Comparison of ENCODE assay signal across 9 cellular contexts in the genomic region with DNA sequence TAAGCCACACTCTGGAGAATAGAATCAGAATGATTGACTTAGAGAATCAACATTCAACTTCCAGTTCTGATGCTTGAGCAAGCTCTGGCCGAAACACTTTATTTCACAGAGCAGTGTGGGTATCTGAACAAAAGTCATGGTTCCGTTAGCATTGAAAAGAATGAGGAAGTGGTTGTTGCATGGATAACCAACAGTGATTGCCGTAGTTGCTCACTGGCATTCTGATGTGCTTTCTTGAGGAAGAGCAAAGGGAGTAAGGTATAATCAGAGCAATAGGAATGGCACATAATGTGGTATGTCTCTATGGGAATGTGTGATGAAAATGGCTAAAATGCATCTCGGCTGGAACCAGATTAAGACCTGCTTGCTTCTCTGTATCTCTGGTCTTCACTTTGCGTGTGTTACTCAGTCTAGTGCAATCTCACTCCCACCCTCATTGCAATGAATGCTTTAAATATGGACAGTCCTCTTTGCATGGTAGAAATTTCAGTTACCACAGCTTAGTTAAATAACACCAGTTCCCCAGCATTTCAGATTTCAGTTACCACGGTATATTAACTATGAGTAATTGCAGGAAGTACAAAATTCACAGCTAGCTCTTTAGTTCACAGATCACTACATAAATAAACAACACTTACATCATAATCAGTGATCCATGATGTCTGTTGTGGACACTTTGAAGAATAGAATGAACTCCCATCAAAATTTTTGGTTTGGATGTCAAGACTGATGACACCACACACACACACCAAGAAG. TPM values are rescaled to one million over a fixed set of nuclear protein-coding genes. Genes with fewer than 3 reads are reported as not detected.
DNase-seq lines count a peak whose midpoint lies in the region; ATAC-seq and TF ChIP-seq lines count a peak whose summit lies in the region.
"Had no signal": no experiment of that assay in that cellular context is flagged by ENCODE, and none has a peak within 500 bp of the region (broad histone marks: within the 10 kb centered on the region; RNA-seq: fewer than 3 reads in every experiment).

No MANE protein-coding gene starts in this region.

- intact Hi-C loops in lower lobe of right lung (cut with DNase I) = no loop called here
- intact Hi-C loops in activated CD4-positive, alpha-beta T cell treated with anti-CD3 and anti-CD28 coated beads for 36 hours (cut with DNase I, micrococcal nuclease) = loop anchor here in 1 of 2 experiments (10.0 kb wide), 1 partner anchor 1037 kb away; a partner anchor contains a TSS

- H3K9me3 Mint-ChIP-seq in activated CD4-positive, alpha-beta T cell treated with anti-CD3 and anti-CD28 coated beads for 36 hours (ENCODE audit: low read depth) = no peaks in the 10 kb centered on the region

- H3K4me1 Mint-ChIP-seq in activated CD4-positive, alpha-beta T cell treated with anti-CD3 and anti-CD28 coated beads for 36 hours = peaks cover 4% of the 10 kb centered on the region

- DNase-seq in MV-4-11 (lab: John Stamatoyannopoulos, UW) (peak; percentile 91), lower lobe of right lung (no peak), DMS 273 (lab: John Stamatoyannopoulos, UW; ENCODE audit: unreplicated experiment) (no peak)
- no peak for DNase-seq in activated effector memory CD4-positive, alpha-beta T cell treated with anti-CD3 and anti-CD28 coated beads, Interleukin-2, amount 50 U/mL, for 16 hours
- DNase-seq in activated CD4-positive, alpha-beta T cell treated with anti-CD3 and anti-CD28 coated beads for 36 hours = no peak
- DNase-seq in activated CD4-positive, alpha-beta T cell treated with anti-CD3 and anti-CD28 coated beads for 1 hour = no peak

- peaks cover 3% of the 10 kb centered on the region for H3K4me1 ChIP-seq in lower lobe of right lung

- ATAC-seq in GM18520 (IDR thresholded peaks at IDR 0.05; ENCODE audit: unreplicated experiment) (peak; percentile 72), HG02623 (IDR thresholded peaks at IDR 0.05; ENCODE audit: unreplicated experiment) (peak; percentile 57), lower lobe of right lung (peak; percentile 54 to 67)
- no peak for ATAC-seq in activated CD4-positive, alpha-beta T cell treated with anti-CD3 and anti-CD28 coated beads for 36 hours

- CTCF ChIA-PET in activated CD4-positive, alpha-beta T cell treated with anti-CD3 and anti-CD28 coated beads for 36 hours (lab: Charles Lee) = no interaction called here

- H3K4me3 Mint-ChIP-seq in activated CD4-positive, alpha-beta T cell treated with anti-CD3 and anti-CD28 coated beads for 36 hours = no peak overlapping the region

- H3K36me3 Mint-ChIP-seq in activated CD4-positive, alpha-beta T cell treated with anti-CD3 and anti-CD28 coated beads for 36 hours (ENCODE audit: low read depth) = no peaks in the 10 kb centered on the region

- H3K36me3 ChIP-seq in lower lobe of right lung = no peaks in the 10 kb centered on the region

- POLR2A ChIA-PET in activated CD4-positive, alpha-beta T cell treated with anti-CD3 and anti-CD28 coated beads for 36 hours (lab: Charles Lee) = interaction anchor here (0.6 kb wide), 1 partner anchor 123 kb away, joined by 3 read pairs; no protein-coding TSS in a partner anchor

- no peak overlapping the region for H3K4me3 ChIP-seq in lower lobe of right lung
- H3K4me3 ChIP-seq: SK-N-MC had no signal

- TF ChIP-seq CTCF in lower lobe of right lung (IDR thresholded peaks at IDR 0.05) = no peak

- H3K27ac ChIP-seq in lower lobe of right lung = no peak overlapping the region
- H3K27ac ChIP-seq: SK-N-MC had no signal

- H3K9me3 ChIP-seq in lower lobe of right lung = no peaks in the 10 kb centered on the region

- H3K27me3 Mint-ChIP-seq in activated CD4-positive, alpha-beta T cell treated with anti-CD3 and anti-CD28 coated beads for 36 hours = peaks cover 10% of the 10 kb centered on the region

- no peaks in the 10 kb centered on the region for H3K27me3 ChIP-seq in lower lobe of right lung (ENCODE audit: low read depth)

- H3K27ac Mint-ChIP-seq in activated CD4-positive, alpha-beta T cell treated with anti-CD3 and anti-CD28 coated beads for 36 hours = no peak overlapping the region

RNA-seq across cellular contexts. Expression of a gene that starts 7.8 kb away (rescaled TPM):
- 50.2 TPM for total RNA-seq in lower lobe of right lung
- 10 to 100 TPM; 12.4 to 12.8 TPM for total RNA-seq in activated CD4-positive, alpha-beta T cell treated with anti-CD3 and anti-CD28 coated beads for 36 hours
